1 cellular context compared by ENCODE assay signal in the genomic region with DNA sequence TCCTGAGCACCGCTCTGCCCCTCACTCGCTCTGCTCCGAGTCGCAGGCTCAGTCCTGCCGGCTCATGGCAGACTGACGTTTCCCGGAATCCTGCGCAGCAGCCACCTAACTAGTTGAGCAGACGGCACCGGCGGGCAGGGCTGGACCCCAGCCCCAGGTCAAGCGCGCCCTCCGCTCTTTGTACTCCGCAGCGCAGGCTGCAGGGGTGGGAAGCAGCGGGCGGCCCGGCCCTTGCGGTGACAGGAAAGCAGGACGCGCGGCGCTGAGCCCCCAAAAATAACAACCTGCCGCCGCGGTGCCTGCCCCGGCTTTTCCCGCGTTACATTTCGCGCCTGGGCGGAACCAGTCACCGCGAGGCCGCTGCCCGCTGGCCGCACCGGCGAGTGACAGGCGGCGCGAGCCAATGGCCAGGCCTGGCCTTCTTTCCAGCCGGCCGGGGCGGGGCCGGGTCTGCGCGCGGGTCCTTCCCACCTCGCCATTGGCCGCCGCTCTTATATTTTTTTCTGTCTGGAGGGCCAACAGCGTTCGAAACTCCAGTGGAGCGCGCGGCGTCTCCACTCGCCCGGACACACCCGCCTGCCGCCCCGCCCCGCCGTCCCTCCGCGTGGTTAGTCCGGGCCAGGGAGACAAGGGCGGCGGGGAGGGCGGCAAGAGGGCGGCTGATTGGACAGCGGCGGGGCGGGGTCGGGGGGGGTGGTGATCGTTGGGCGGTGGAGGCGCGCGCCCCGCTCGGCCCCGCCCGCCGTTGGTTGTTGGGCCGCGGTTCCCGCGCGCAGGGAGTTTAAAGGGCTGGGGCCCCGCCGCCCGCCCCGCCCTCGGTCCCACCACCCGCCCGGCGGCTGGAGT.
TF ChIP-seq lines count a peak whose summit lies in the region.

Gene ZNF367 (minus strand): TSS at position 297 of the 846 bp plus-strand sequence. CDS start 338 bp downstream, outside the sequence.

TF ChIP-seq in HepG2, 621 proteins besides CTCF, POLR2A, EP300 and RAD21 (continued from another document and continues in another):
- TF ChIP-seq ZNF766 (CRISPR knock-in tag; IDR thresholded peaks at IDR 0.05; ENCODE audit: borderline replicate concordance), result peak; percentile 46; the same call in 1 of the 2 replicates
- TF ChIP-seq, protein P1, sequence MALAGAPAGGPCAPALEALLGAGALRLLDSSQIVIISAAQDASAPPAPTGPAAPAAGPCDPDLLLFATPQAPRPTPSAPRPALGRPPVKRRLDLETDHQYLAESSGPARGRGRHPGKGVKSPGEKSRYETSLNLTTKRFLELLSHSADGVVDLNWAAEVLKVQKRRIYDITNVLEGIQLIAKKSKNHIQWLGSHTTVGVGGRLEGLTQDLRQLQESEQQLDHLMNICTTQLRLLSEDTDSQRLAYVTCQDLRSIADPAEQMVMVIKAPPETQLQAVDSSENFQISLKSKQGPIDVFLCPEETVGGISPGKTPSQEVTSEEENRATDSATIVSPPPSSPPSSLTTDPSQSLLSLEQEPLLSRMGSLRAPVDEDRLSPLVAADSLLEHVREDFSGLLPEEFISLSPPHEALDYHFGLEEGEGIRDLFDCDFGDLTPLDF (CRISPR knock-in tag; IDR thresholded peaks at IDR 0.05), result peak; percentile 99
- peak; percentile 73; the same call in 2 of the 3 replicates for TF ChIP-seq MXI1 (IDR thresholded peaks at IDR 0.05; ENCODE audit: borderline replicate concordance, low read depth, low read length)
- peak; percentile 76 for TF ChIP-seq ZFP36L1 (CRISPR knock-in tag; IDR thresholded peaks at IDR 0.05)
- no peak for TF ChIP-seq ARID2 (CRISPR knock-in tag; IDR thresholded peaks at IDR 0.05; ENCODE audit: borderline replicate concordance)
- TF ChIP-seq, protein P2, sequence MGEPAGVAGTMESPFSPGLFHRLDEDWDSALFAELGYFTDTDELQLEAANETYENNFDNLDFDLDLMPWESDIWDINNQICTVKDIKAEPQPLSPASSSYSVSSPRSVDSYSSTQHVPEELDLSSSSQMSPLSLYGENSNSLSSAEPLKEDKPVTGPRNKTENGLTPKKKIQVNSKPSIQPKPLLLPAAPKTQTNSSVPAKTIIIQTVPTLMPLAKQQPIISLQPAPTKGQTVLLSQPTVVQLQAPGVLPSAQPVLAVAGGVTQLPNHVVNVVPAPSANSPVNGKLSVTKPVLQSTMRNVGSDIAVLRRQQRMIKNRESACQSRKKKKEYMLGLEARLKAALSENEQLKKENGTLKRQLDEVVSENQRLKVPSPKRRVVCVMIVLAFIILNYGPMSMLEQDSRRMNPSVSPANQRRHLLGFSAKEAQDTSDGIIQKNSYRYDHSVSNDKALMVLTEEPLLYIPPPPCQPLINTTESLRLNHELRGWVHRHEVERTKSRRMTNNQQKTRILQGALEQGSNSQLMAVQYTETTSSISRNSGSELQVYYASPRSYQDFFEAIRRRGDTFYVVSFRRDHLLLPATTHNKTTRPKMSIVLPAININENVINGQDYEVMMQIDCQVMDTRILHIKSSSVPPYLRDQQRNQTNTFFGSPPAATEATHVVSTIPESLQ (CRISPR knock-in tag; conservative IDR thresholded peaks at IDR 0.05), result no peak
- TF ChIP-seq ZNF335 (CRISPR knock-in tag; IDR thresholded peaks at IDR 0.05), result no peak
- 0 out of 2 replicates have a peak, but pooled peaks have one; percentile 66 for TF ChIP-seq ZC3H4 (CRISPR knock-in tag; IDR thresholded peaks at IDR 0.05; ENCODE audit: borderline replicate concordance)
- peak; percentile 75; the same call in 1 of the 2 replicates for TF ChIP-seq ZNF564 (CRISPR knock-in tag; IDR thresholded peaks at IDR 0.05)
- TF ChIP-seq ZBTB1 (CRISPR knock-in tag; IDR thresholded peaks at IDR 0.05; ENCODE audit: borderline replicate concordance), result no peak
- TF ChIP-seq SAP130 (CRISPR knock-in tag; IDR thresholded peaks at IDR 0.05; ENCODE audit: low read depth), result peak; percentile 93
- no peak for TF ChIP-seq POGZ (CRISPR knock-in tag; IDR thresholded peaks at IDR 0.05)
- peak; percentile 79; the same call in 1 of the 2 replicates for TF ChIP-seq HOXA9 (CRISPR knock-in tag; IDR thresholded peaks at IDR 0.05; ENCODE audit: borderline replicate concordance)
- TF ChIP-seq U2AF1 (optimal IDR thresholded peaks at IDR 0.05; ENCODE audit: low read depth, low read length), result no peak
- TF ChIP-seq, protein P3, sequence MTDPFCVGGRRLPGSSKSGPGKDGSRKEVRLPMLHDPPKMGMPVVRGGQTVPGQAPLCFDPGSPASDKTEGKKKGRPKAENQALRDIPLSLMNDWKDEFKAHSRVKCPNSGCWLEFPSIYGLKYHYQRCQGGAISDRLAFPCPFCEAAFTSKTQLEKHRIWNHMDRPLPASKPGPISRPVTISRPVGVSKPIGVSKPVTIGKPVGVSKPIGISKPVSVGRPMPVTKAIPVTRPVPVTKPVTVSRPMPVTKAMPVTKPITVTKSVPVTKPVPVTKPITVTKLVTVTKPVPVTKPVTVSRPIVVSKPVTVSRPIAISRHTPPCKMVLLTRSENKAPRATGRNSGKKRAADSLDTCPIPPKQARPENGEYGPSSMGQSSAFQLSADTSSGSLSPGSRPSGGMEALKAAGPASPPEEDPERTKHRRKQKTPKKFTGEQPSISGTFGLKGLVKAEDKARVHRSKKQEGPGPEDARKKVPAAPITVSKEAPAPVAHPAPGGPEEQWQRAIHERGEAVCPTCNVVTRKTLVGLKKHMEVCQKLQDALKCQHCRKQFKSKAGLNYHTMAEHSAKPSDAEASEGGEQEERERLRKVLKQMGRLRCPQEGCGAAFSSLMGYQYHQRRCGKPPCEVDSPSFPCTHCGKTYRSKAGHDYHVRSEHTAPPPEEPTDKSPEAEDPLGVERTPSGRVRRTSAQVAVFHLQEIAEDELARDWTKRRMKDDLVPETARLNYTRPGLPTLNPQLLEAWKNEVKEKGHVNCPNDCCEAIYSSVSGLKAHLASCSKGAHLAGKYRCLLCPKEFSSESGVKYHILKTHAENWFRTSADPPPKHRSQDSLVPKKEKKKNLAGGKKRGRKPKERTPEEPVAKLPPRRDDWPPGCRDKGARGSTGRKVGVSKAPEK (CRISPR knock-in tag; IDR thresholded peaks at IDR 0.05; ENCODE audit: borderline replicate concordance), result no peak
- TF ChIP-seq SNAI1 (CRISPR knock-in tag; IDR thresholded peaks at IDR 0.05; ENCODE audit: borderline replicate concordance), result no peak
- TF ChIP-seq DZIP1 (CRISPR knock-in tag; IDR thresholded peaks at IDR 0.05), result no peak
- TF ChIP-seq PHF8 (CRISPR knock-in tag; IDR thresholded peaks at IDR 0.05), result peak; percentile 44; the same call in 1 of the 2 replicates
- no peak; the same call in 1 of the 2 replicates for TF ChIP-seq POLR2G (IDR thresholded peaks at IDR 0.05; ENCODE audit: low read depth, low read length)
- TF ChIP-seq, protein P4, sequence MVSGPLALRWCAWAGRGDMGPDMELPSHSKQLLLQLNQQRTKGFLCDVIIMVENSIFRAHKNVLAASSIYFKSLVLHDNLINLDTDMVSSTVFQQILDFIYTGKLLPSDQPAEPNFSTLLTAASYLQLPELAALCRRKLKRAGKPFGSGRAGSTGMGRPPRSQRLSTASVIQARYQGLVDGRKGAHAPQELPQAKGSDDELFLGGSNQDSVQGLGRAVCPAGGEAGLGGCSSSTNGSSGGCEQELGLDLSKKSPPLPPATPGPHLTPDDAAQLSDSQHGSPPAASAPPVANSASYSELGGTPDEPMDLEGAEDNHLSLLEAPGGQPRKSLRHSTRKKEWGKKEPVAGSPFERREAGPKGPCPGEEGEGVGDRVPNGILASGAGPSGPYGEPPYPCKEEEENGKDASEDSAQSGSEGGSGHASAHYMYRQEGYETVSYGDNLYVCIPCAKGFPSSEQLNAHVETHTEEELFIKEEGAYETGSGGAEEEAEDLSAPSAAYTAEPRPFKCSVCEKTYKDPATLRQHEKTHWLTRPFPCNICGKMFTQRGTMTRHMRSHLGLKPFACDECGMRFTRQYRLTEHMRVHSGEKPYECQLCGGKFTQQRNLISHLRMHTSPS (CRISPR knock-in tag; IDR thresholded peaks at IDR 0.05; ENCODE audit: low read depth), result no peak
- peak; percentile 73; the same call in 1 of the 2 replicates for TF ChIP-seq ZNF431 (CRISPR knock-in tag; IDR thresholded peaks at IDR 0.05; ENCODE audit: borderline replicate concordance, low read depth)
- TF ChIP-seq RFXAP (CRISPR knock-in tag; IDR thresholded peaks at IDR 0.05; ENCODE audit: borderline replicate concordance), result peak; percentile 75; the same call in 1 of the 2 replicates
- TF ChIP-seq, protein P5, sequence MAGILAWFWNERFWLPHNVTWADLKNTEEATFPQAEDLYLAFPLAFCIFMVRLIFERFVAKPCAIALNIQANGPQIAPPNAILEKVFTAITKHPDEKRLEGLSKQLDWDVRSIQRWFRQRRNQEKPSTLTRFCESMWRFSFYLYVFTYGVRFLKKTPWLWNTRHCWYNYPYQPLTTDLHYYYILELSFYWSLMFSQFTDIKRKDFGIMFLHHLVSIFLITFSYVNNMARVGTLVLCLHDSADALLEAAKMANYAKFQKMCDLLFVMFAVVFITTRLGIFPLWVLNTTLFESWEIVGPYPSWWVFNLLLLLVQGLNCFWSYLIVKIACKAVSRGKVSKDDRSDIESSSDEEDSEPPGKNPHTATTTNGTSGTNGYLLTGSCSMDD (CRISPR knock-in tag; IDR thresholded peaks at IDR 0.05), result no peak
- TF ChIP-seq KLF16 (CRISPR knock-in tag; IDR thresholded peaks at IDR 0.05), result peak in 1 of 2 experiments; percentile 50; a peak in 1 of 4 replicates
- no peak for TF ChIP-seq PHB2 (IDR thresholded peaks at IDR 0.05; ENCODE audit: partially characterized antibody)
- TF ChIP-seq KIAA2018 (CRISPR knock-in tag; IDR thresholded peaks at IDR 0.05; ENCODE audit: borderline replicate concordance), result no peak
- TF ChIP-seq RXRB (CRISPR knock-in tag; IDR thresholded peaks at IDR 0.05; ENCODE audit: borderline replicate concordance), result no peak; the same call in 1 of the 2 replicates
- TF ChIP-seq ZMAT5 (CRISPR knock-in tag; IDR thresholded peaks at IDR 0.05; ENCODE audit: borderline replicate concordance, low read depth), result no peak
- TF ChIP-seq GABPA (IDR thresholded peaks at IDR 0.05; ENCODE audit: low read depth, low read length), result no peak
- TF ChIP-seq GABPA (CRISPR knock-in tag; IDR thresholded peaks at IDR 0.05; ENCODE audit: low read depth), result no peak
